In genomic region chrX:132393090-132393884, GRCh38 we compare ENCODE assay signal across 16 cellular contexts.
"Had no signal": no experiment of that assay in that cellular context is flagged by ENCODE, and none has a peak within 500 bp of the region (broad histone marks: within the 10 kb centered on the region; RNA-seq: fewer than 3 reads in every experiment).

No MANE protein-coding gene starts in this region.

- H3K27me3 ChIP-seq: gastrocnemius medialis, heart left ventricle, suprapubic skin, vagina had no signal

- H3K4me3 Mint-ChIP-seq: activated CD8-positive, alpha-beta memory T cell treated with anti-CD3 and anti-CD28 coated beads, Interleukin-2, amount 10 ng/mL, durations not matched to agents 7 days and 5 days; neural crest cell; stimulated activated naive CD8-positive, alpha-beta T cell treated with anti-CD3 and anti-CD28 coated beads, Interleukin-15, amount 100 ng/mL, for 72 hours; T-helper 2 cell treated with Interferon-gamma antibody and Interleukin-4, amounts not matched to agents 5 μg/mL and 100 μg/mL, for 36 hours had no signal

- H3K27ac ChIP-seq: dorsolateral prefrontal cortex, gastrocnemius medialis, heart left ventricle, SK-N-MC, suprapubic skin, vagina had no signal

- H3K4me1 ChIP-seq: gastrocnemius medialis, suprapubic skin, vagina had no signal

- H3K4me3 ChIP-seq: dorsolateral prefrontal cortex, gastrocnemius medialis, heart left ventricle, SK-N-MC, suprapubic skin, vagina had no signal

- H3K36me3 ChIP-seq: gastrocnemius medialis, heart left ventricle, suprapubic skin, vagina had no signal

- DNase-seq: activated CD4-positive, alpha-beta T cell treated with anti-CD3 and anti-CD28 coated beads, Interleukin-2, amount 50 U/mL, for 4 hours; activated CD8-positive, alpha-beta memory T cell treated with anti-CD3 and anti-CD28 coated beads, Interleukin-2, amount 10 ng/mL, durations not matched to agents 7 days and 5 days; activated naive CD4-positive, alpha-beta T cell treated with Interleukin-2 at 50 U/mL for 16 hours; aorta; dorsolateral prefrontal cortex; gastrocnemius medialis; left ventricle myocardium superior; retina; stimulated activated CD4-positive, alpha-beta T cell treated with anti-CD3 and anti-CD28 coated beads, Interleukin-2, amount 100 ng/mL, for 24 hours; stimulated activated naive CD8-positive, alpha-beta T cell treated with anti-CD3 and anti-CD28 coated beads, Interleukin-15, amount 100 ng/mL, for 72 hours had no signal

- H3K4me1 Mint-ChIP-seq: activated CD8-positive, alpha-beta memory T cell treated with anti-CD3 and anti-CD28 coated beads, Interleukin-2, amount 10 ng/mL, durations not matched to agents 7 days and 5 days; stimulated activated naive CD8-positive, alpha-beta T cell treated with anti-CD3 and anti-CD28 coated beads, Interleukin-15, amount 100 ng/mL, for 72 hours had no signal

- H3K27me3 Mint-ChIP-seq: activated CD8-positive, alpha-beta memory T cell treated with anti-CD3 and anti-CD28 coated beads, Interleukin-2, amount 10 ng/mL, durations not matched to agents 7 days and 5 days; stimulated activated naive CD8-positive, alpha-beta T cell treated with anti-CD3 and anti-CD28 coated beads, Interleukin-15, amount 100 ng/mL, for 72 hours had no signal

- ATAC-seq: activated CD8-positive, alpha-beta memory T cell treated with anti-CD3 and anti-CD28 coated beads, Interleukin-2, amount 10 ng/mL, durations not matched to agents 7 days and 5 days; gastrocnemius medialis; stimulated activated naive CD8-positive, alpha-beta T cell treated with anti-CD3 and anti-CD28 coated beads, Interleukin-15, amount 100 ng/mL, for 72 hours had no signal

- H3K9me3 Mint-ChIP-seq: neural crest cell; stimulated activated naive CD8-positive, alpha-beta T cell treated with anti-CD3 and anti-CD28 coated beads, Interleukin-15, amount 100 ng/mL, for 72 hours; T-helper 2 cell treated with Interferon-gamma antibody and Interleukin-4, amounts not matched to agents 5 μg/mL and 100 μg/mL, for 36 hours had no signal

- H3K27ac Mint-ChIP-seq: activated CD8-positive, alpha-beta memory T cell treated with anti-CD3 and anti-CD28 coated beads, Interleukin-2, amount 10 ng/mL, durations not matched to agents 7 days and 5 days; stimulated activated naive CD8-positive, alpha-beta T cell treated with anti-CD3 and anti-CD28 coated beads, Interleukin-15, amount 100 ng/mL, for 72 hours; T-helper 2 cell treated with Interferon-gamma antibody and Interleukin-4, amounts not matched to agents 5 μg/mL and 100 μg/mL, for 36 hours had no signal

- H3K9me3 ChIP-seq: gastrocnemius medialis, heart left ventricle, suprapubic skin, vagina had no signal
